Comparison of ENCODE assay signal across 13 cellular contexts in the genomic region with DNA sequence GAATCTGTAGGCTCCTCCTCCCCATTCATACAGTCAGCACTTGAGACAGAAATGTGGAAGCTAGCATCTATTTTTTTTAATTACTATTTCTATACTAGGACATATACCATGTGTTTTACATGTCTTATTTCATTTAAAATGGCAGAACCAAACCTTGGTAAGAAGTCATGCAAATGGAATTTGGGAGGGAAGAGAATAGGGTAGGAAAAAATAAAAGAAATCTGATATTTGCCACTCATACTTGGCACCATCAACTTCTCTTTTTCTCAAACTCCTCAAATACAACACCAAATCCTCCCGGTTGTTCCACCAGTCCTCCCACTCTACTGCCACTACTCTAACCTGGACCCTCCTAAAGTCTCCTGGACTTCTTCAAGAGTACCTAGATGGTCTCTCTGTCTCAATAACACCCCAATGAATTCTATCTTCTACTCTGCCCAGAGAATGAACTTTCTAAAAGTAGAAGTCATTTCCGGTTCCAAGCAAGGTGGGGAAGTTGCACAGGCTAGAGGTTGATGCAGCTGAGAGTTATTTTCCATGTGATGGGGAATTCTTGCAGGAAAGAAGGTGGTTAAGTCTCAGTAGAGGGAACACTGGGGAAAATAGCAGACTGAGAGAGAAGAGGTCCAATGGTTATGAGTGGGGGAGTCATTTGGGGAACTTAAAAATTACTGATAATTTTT. TPM values are rescaled to one million over a fixed set of nuclear protein-coding genes. Genes with fewer than 3 reads are reported as not detected.
DNase-seq lines count a peak whose midpoint lies in the region; ATAC-seq and TF ChIP-seq lines count a peak whose summit lies in the region.
"Had no signal": no experiment of that assay in that cellular context is flagged by ENCODE, and none has a peak within 500 bp of the region (broad histone marks: within the 10 kb centered on the region; RNA-seq: fewer than 3 reads in every experiment).

No MANE protein-coding gene starts in this region.

- no peak for TF ChIP-seq CTCF in MM.1S (IDR thresholded peaks at IDR 0.05; ENCODE audit: low read length)
- no peak for TF ChIP-seq CTCF in brain microvascular endothelial cell (IDR thresholded peaks at IDR 0.05; ENCODE audit: low read depth, low read length, missing control alignments)

- POLR2A ChIA-PET in CD4-positive, alpha-beta memory T cell (lab: Charles Lee; ENCODE audit: partially characterized antibody): interaction anchor here (1.0 to 1.3 kb wide), 3 partner anchors 38 to 192 kb away, joined by 3 to 7 read pairs (median 3); a partner anchor contains a TSS

- H3K4me3 Mint-ChIP-seq in CD4-positive, alpha-beta memory T cell: peak overlapping the region in 4 of 8 donors; percentile 47 to 75 (median 62)
- H3K4me3 Mint-ChIP-seq: memory B cell had no signal

- H3K79me2 ChIP-seq in MM.1S (ENCODE audit: low read length): peaks cover 30% of the 10 kb centered on the region

- no peaks in the 10 kb centered on the region for H3K36me3 ChIP-seq in CD4-positive, alpha-beta memory T cell (ENCODE audit: insufficient read depth, low read length)
- no peaks in the 10 kb centered on the region for H3K36me3 ChIP-seq in MM.1S (replicated peaks; ENCODE audit: insufficient read depth, low read length)
- no peaks in the 10 kb centered on the region for H3K36me3 ChIP-seq in effector memory CD4-positive, alpha-beta T cell (ENCODE audit: control insufficient read depth, insufficient read depth, low read length)
- H3K36me3 ChIP-seq in brain microvascular endothelial cell (replicated peaks): no peaks in the 10 kb centered on the region
- H3K36me3 ChIP-seq: BE2C, heart left ventricle had no signal

- peaks cover 0 to 6% of the 10 kb centered on the region in 2 donors for H3K36me3 Mint-ChIP-seq in CD4-positive, alpha-beta memory T cell
- H3K36me3 Mint-ChIP-seq: memory B cell had no signal

- no peaks in the 10 kb centered on the region for H3K9me2 ChIP-seq in MM.1S (replicated peaks; ENCODE audit: insufficient read depth, low read length)

- peak overlapping the region; percentile 62 to 90 (median 82) for H3K27ac Mint-ChIP-seq in CD4-positive, alpha-beta memory T cell
- H3K27ac Mint-ChIP-seq: memory B cell had no signal

- no peak overlapping the region for H2AFZ ChIP-seq in MM.1S (ENCODE audit: low read length)

- intact Hi-C loops in CD4-positive, alpha-beta memory T cell (cut with micrococcal nuclease): no loop called here

- in situ Hi-C loops in brain microvascular endothelial cell (cut with HindIII; ENCODE audit: low pct_ligation_motif_present, low sequenced_read_pairs): no loop called here

- H3K27me3 Mint-ChIP-seq in CD4-positive, alpha-beta memory T cell: no peaks in the 10 kb centered on the region
- H3K27me3 Mint-ChIP-seq: memory B cell had no signal

- DNase-seq in CD4-positive, alpha-beta memory T cell: no peak
- DNase-seq in MM.1S (peak; percentile 10), middle frontal gyrus (ENCODE audit: extremely low spot score, low spot score) (no peak), brain microvascular endothelial cell (no peak)
- DNase-seq in effector memory CD4-positive, alpha-beta T cell: no peak
- DNase-seq: activated CD4-positive, CD25-positive, alpha-beta regulatory T cell; BE2C; stimulated activated CD4-positive, alpha-beta T cell treated with anti-CD3 and anti-CD28 coated beads, Interleukin-4, amount 100 ng/mL, for 1 hour had no signal

- no peaks in the 10 kb centered on the region for H3F3A ChIP-seq in MM.1S (ENCODE audit: insufficient read depth, low read length)

- H3K4me3 ChIP-seq in CD4-positive, alpha-beta memory T cell (ENCODE audit: low read length in 2 of 2): no peak overlapping the region
- no peak overlapping the region for H3K4me3 ChIP-seq in MM.1S (ENCODE audit: low read length)
- H3K4me3 ChIP-seq in effector memory CD4-positive, alpha-beta T cell (ENCODE audit: insufficient read depth, low read depth, low read length, poor library complexity, severe bottlenecking): no peak overlapping the region
- H3K4me3 ChIP-seq in brain microvascular endothelial cell (ENCODE audit: low read depth, low read length): no peak overlapping the region
- H3K4me3 ChIP-seq: heart left ventricle had no signal

- no peaks in the 10 kb centered on the region for H3K9me3 ChIP-seq in CD4-positive, alpha-beta memory T cell (ENCODE audit: control insufficient read depth in 1 of 2, low read length in 2 of 2)
- no peaks in the 10 kb centered on the region for H3K9me3 ChIP-seq in MM.1S (replicated peaks; ENCODE audit: insufficient read depth, low read length)
- H3K9me3 ChIP-seq in effector memory CD4-positive, alpha-beta T cell (ENCODE audit: control insufficient read depth, low read length): no peaks in the 10 kb centered on the region
- H3K9me3 ChIP-seq: BE2C had no signal

- H3K9me3 Mint-ChIP-seq in CD4-positive, alpha-beta memory T cell: no peaks in the 10 kb centered on the region
- H3K9me3 Mint-ChIP-seq: memory B cell had no signal

- no peak overlapping the region for H3K27ac ChIP-seq in CD4-positive, alpha-beta memory T cell (ENCODE audit: low read depth, low read length)
- H3K27ac ChIP-seq in MM.1S (ENCODE audit: low read length) (no peak overlapping the region), brain microvascular endothelial cell (no peak overlapping the region)
- peak overlapping the region; percentile 2 for H3K27ac ChIP-seq in effector memory CD4-positive, alpha-beta T cell (ENCODE audit: insufficient read depth, low read length, poor library complexity, severe bottlenecking)

- peaks cover 43 to 82% (median 54%) of the 10 kb centered on the region in 4 donors for H3K4me1 Mint-ChIP-seq in CD4-positive, alpha-beta memory T cell

- H3K9ac ChIP-seq in MM.1S (ENCODE audit: low read length): no peak overlapping the region

- no peaks in the 10 kb centered on the region for H4K20me1 ChIP-seq in MM.1S (ENCODE audit: insufficient read depth, low read length)

- H3K4me2 ChIP-seq in MM.1S (ENCODE audit: low read depth, low read length): peak overlapping the region; percentile 25; the same call in 1 of the 2 replicates

- H3K4me1 ChIP-seq in CD4-positive, alpha-beta memory T cell (ENCODE audit: insufficient read depth, low read length): peaks cover 59% of the 10 kb centered on the region
- peaks cover 12% of the 10 kb centered on the region for H3K4me1 ChIP-seq in MM.1S (ENCODE audit: low read length)
- H3K4me1 ChIP-seq in effector memory CD4-positive, alpha-beta T cell (ENCODE audit: control insufficient read depth, insufficient read depth, low read length, poor library complexity, severe bottlenecking): peaks cover 5% of the 10 kb centered on the region

- ATAC-seq in GM19351 (IDR thresholded peaks at IDR 0.05; ENCODE audit: unreplicated experiment) (peak; percentile 39), HG03095 (IDR thresholded peaks at IDR 0.05; ENCODE audit: unreplicated experiment) (no peak), GM21723 (IDR thresholded peaks at IDR 0.05; ENCODE audit: unreplicated experiment) (no peak)
- ATAC-seq: heart left ventricle had no signal

- no peaks in the 10 kb centered on the region for H3K27me3 ChIP-seq in CD4-positive, alpha-beta memory T cell (ENCODE audit: insufficient read depth, low read length)
- H3K27me3 ChIP-seq in MM.1S (replicated peaks; ENCODE audit: insufficient read depth, low read length) (no peaks in the 10 kb centered on the region), brain microvascular endothelial cell (replicated peaks) (no peaks in the 10 kb centered on the region)
- H3K27me3 ChIP-seq in effector memory CD4-positive, alpha-beta T cell (replicated peaks; ENCODE audit: control insufficient read depth, insufficient read depth, low read length, poor library complexity, severe bottlenecking): no peaks in the 10 kb centered on the region
- H3K27me3 ChIP-seq: BE2C, heart left ventricle had no signal

- CTCF ChIA-PET in CD4-positive, alpha-beta memory T cell (lab: Charles Lee; ENCODE audit: partially characterized antibody): interaction anchor here (1.1 to 4.7 kb wide), 3 partner anchors 17 to 195 kb away, joined by 3 to 23 read pairs (median 5); no protein-coding TSS in a partner anchor

RNA-seq across cellular contexts. Expression of a gene that starts 54.0 kb away (rescaled TPM):
- 10 to 100 TPM; 94.7 to 97.4 TPM for total RNA-seq in CD4-positive, alpha-beta memory T cell
- polyA plus RNA-seq in CD4-positive, alpha-beta memory T cell: 10 to 100 TPM; 10.5 to 19.1 TPM
